In genomic region chr6:145214570-145214969, GRCh38 we compare ENCODE assay signal across 8 cellular contexts.
DNase-seq lines count a peak whose midpoint lies in the region; ATAC-seq, FAIRE-seq and TF ChIP-seq lines count a peak whose summit lies in the region.

No MANE protein-coding gene starts in this region.

- CTCF ChIA-PET in Panc1 (lab: Charles Lee) = interaction anchor here (0.6 kb wide), 1 partner anchor 671 kb away, joined by 5 read pairs; no protein-coding TSS in a partner anchor

- H3K4me1 ChIP-seq in Panc1 (ENCODE audit: control insufficient read depth, insufficient read depth, low read length) (no peaks in the 10 kb centered on the region), thoracic aorta (ENCODE audit: control insufficient read depth in 1 of 2, low read depth in 2 of 2) (no peaks in the 10 kb centered on the region)

- peak; percentile 42 for FAIRE-seq in GM18507 (lab: Jason Lieb, UNC)

- H3K4me3 ChIP-seq in Panc1 (ENCODE audit: low read depth in 2 of 2, low read length in 2 of 2) (no peak overlapping the region), fibroblast of pulmonary artery (replicated peaks; ENCODE audit: low read depth, low read length) (no peak overlapping the region), thoracic aorta (no peak overlapping the region), WERI-Rb-1 (ENCODE audit: low read depth, low read length) (no peak overlapping the region)

- no peaks in the 10 kb centered on the region for H3K9me3 ChIP-seq in Panc1 (ENCODE audit: control insufficient read depth, insufficient read depth, low read depth, low read length)
- no peaks in the 10 kb centered on the region for H3K9me3 ChIP-seq in thoracic aorta
- H3K9me3 ChIP-seq in WERI-Rb-1 (ENCODE audit: severe bottlenecking) = no peaks in the 10 kb centered on the region

- DNase-seq in AG09319 (ENCODE audit: extremely low read depth, low read depth) = peak; percentile 12
- DNase-seq in GM18507 (ENCODE audit: extremely low spot score, insufficient read length, low read depth) = no peak
- DNase-seq in Panc1 (ENCODE audit: low read depth, low spot score) = peak; percentile 15
- peak; percentile 58 for DNase-seq in fibroblast of pulmonary artery (ENCODE audit: low read depth)
- DNase-seq in thoracic aorta (ENCODE audit: low spot score) = no peak
- DNase-seq in WERI-Rb-1 = no peak
- DNase-seq in GM19240 (ENCODE audit: insufficient read length, low spot score) = no peak
- DNase-seq in D341Med (ENCODE audit: low spot score) = no peak

- H3K27ac ChIP-seq in Panc1 (ENCODE audit: low read length) (no peak overlapping the region), thoracic aorta (no peak overlapping the region), WERI-Rb-1 (no peak overlapping the region)

- POLR2A ChIA-PET in Panc1 (lab: Charles Lee) = no interaction called here

- no TSS peak for BruUV-seq in Panc1 (replicated peaks; lab: Mats Ljungman, UMichigan)

- TF ChIP-seq CTCF in AG09319 (IDR thresholded peaks at IDR 0.05; ENCODE audit: low read depth, low read length) = peak; percentile 43
- TF ChIP-seq CTCF in Panc1 (IDR thresholded peaks at IDR 0.05) = peak; percentile 71; the same call in 1 of the 2 replicates
- TF ChIP-seq CTCF in fibroblast of pulmonary artery (IDR thresholded peaks at IDR 0.05; ENCODE audit: low read length, missing control alignments) = peak; percentile 53
- TF ChIP-seq CTCF in thoracic aorta (IDR thresholded peaks at IDR 0.05) = peak; percentile 43
- TF ChIP-seq CTCF in WERI-Rb-1 (IDR thresholded peaks at IDR 0.05; ENCODE audit: low read depth, low read length) = no peak

- intact Hi-C loops in Panc1 (cut with micrococcal nuclease; ENCODE audit: unreplicated experiment) = loop anchor here (5.0 to 10.0 kb wide), 2 partner anchors 190 to 632 kb away; no protein-coding TSS in a partner anchor

- H3K36me3 ChIP-seq in Panc1 (ENCODE audit: control insufficient read depth, insufficient read depth, low read length) (no peaks in the 10 kb centered on the region), thoracic aorta (no peaks in the 10 kb centered on the region), WERI-Rb-1 (no peaks in the 10 kb centered on the region)

- ATAC-seq in Panc1 (no peak), thoracic aorta (ENCODE audit: insufficient number of reproducible peaks, low FRiP score, low read depth) (no peak)

- H3K27me3 ChIP-seq in Panc1 (ENCODE audit: control insufficient read depth, insufficient read depth, low read length) (no peaks in the 10 kb centered on the region), thoracic aorta (replicated peaks; ENCODE audit: insufficient read depth) (no peaks in the 10 kb centered on the region), WERI-Rb-1 (ENCODE audit: insufficient read depth, low read depth, severe bottlenecking) (no peaks in the 10 kb centered on the region)

- in situ Hi-C loops in Panc1 (cut with HindIII; ENCODE audit: low pct_unique_long_range_greater_than_20kb, low sequenced_read_pairs) = no loop called here

Comparison
In these comparisons a context has a peak if more than half of its experiments do, and no peak if none do; other contexts are left out.
1. DNase-seq: peak in AG09319 (single experiment), Panc1 (single experiment) and fibroblast of pulmonary artery (single experiment); none in GM18507 (single experiment), thoracic aorta (single experiment), WERI-Rb-1 (single experiment), GM19240 (single experiment) and D341Med (single experiment).